Comparison of ENCODE assay signal across 23 cellular contexts in genomic region chr15:42999201-42999779, GRCh38.
"Had no signal": no experiment of that assay in that cellular context is flagged by ENCODE, and none has a peak within 500 bp of the region (broad histone marks: within the 10 kb centered on the region; RNA-seq: fewer than 3 reads in every experiment).

No MANE protein-coding gene starts in this region.

- H3K4me1 ChIP-seq: lower lobe of right lung, sigmoid colon, vagina had no signal

- H3K27ac Mint-ChIP-seq: activated naive CD4-positive, alpha-beta T cell treated with anti-CD3 and anti-CD28 coated beads for 36 hours; activated naive CD8-positive, alpha-beta T cell treated with anti-CD3 and anti-CD28 coated beads, Interleukin-2, amount 10 ng/mL, durations not matched to agents 7 days and 5 days; stimulated activated naive B cell treated with anti-CD40 and anti-IgM and Interleukin-4, amounts not matched to agents 10 μg/mL and 1 μg/mL and 100 μg/mL, for 72 hours; type B pancreatic cell; WTC11 had no signal

- H3K27me3 Mint-ChIP-seq: activated naive CD8-positive, alpha-beta T cell treated with anti-CD3 and anti-CD28 coated beads, Interleukin-2, amount 10 ng/mL, durations not matched to agents 7 days and 5 days; stimulated activated naive B cell treated with anti-CD40 and anti-IgM and Interleukin-4, amounts not matched to agents 10 μg/mL and 1 μg/mL and 100 μg/mL, for 72 hours; type B pancreatic cell had no signal

- H3K4me1 Mint-ChIP-seq: stimulated activated naive B cell treated with anti-CD40 and anti-IgM and Interleukin-4, amounts not matched to agents 10 μg/mL and 1 μg/mL and 100 μg/mL, for 72 hours; WTC11 had no signal

- H3K27ac ChIP-seq: lower lobe of right lung, sigmoid colon, thoracic aorta, vagina had no signal

- H3K9me3 Mint-ChIP-seq: activated naive CD4-positive, alpha-beta T cell treated with anti-CD3 and anti-CD28 coated beads for 36 hours; activated naive CD8-positive, alpha-beta T cell treated with anti-CD3 and anti-CD28 coated beads, Interleukin-2, amount 10 ng/mL, durations not matched to agents 7 days and 5 days; stimulated activated naive B cell treated with anti-CD40 and anti-IgM and Interleukin-4, amounts not matched to agents 10 μg/mL and 1 μg/mL and 100 μg/mL, for 72 hours; type B pancreatic cell had no signal

- H3K9me3 ChIP-seq: lower lobe of right lung, sigmoid colon, thoracic aorta, vagina had no signal

- DNase-seq: activated CD4-positive, alpha-beta T cell treated with anti-CD3 and anti-CD28 coated beads, Interleukin-2, amount 50 U/mL, for 4 hours; activated CD8-positive, alpha-beta memory T cell treated with anti-CD3 and anti-CD28 coated beads, Interleukin-2, amount 50 U/mL, for 48 hours; activated effector memory CD4-positive, alpha-beta T cell treated with Interleukin-2 at 50 U/mL for 16 hours; activated naive CD4-positive, alpha-beta T cell treated with anti-CD3 and anti-CD28 coated beads for 36 hours; activated naive CD8-positive, alpha-beta T cell treated with anti-CD3 and anti-CD28 coated beads, Interleukin-2, amount 10 ng/mL, durations not matched to agents 7 days and 5 days; activated T-cell treated with anti-CD3 and anti-CD28 coated beads, Interleukin-2, amount 50 U/mL, for 48 hours; amygdala; dermis blood vessel endothelial cell; effector CD8-positive, alpha-beta T cell; glutamatergic neuron; islet precursor cell; left colon; lower lobe of right lung; nucleus accumbens; sigmoid colon; stimulated activated CD4-positive, alpha-beta T cell treated with anti-CD3 and anti-CD28 coated beads, Interleukin-2, amount 100 ng/mL, for 48 hours; stimulated activated CD8-positive, alpha-beta memory T cell treated with anti-CD3 and anti-CD28 coated beads, Interleukin-4, amount 100 ng/mL, for 48 hours; stimulated activated naive B cell treated with anti-CD40 and anti-IgM and Interleukin-4, amounts not matched to agents 10 μg/mL and 1 μg/mL and 100 μg/mL, for 72 hours; T1000 had no signal

- H3K4me3 ChIP-seq: lower lobe of right lung, sigmoid colon, thoracic aorta, vagina had no signal

- H3K4me3 Mint-ChIP-seq: activated naive CD4-positive, alpha-beta T cell treated with anti-CD3 and anti-CD28 coated beads for 36 hours; activated naive CD8-positive, alpha-beta T cell treated with anti-CD3 and anti-CD28 coated beads, Interleukin-2, amount 10 ng/mL, durations not matched to agents 7 days and 5 days; stimulated activated naive B cell treated with anti-CD40 and anti-IgM and Interleukin-4, amounts not matched to agents 10 μg/mL and 1 μg/mL and 100 μg/mL, for 72 hours; type B pancreatic cell; WTC11 had no signal

- H3K27me3 ChIP-seq: sigmoid colon, vagina had no signal
